ENCODE assay signal across 17 cellular contexts in the genomic region with DNA sequence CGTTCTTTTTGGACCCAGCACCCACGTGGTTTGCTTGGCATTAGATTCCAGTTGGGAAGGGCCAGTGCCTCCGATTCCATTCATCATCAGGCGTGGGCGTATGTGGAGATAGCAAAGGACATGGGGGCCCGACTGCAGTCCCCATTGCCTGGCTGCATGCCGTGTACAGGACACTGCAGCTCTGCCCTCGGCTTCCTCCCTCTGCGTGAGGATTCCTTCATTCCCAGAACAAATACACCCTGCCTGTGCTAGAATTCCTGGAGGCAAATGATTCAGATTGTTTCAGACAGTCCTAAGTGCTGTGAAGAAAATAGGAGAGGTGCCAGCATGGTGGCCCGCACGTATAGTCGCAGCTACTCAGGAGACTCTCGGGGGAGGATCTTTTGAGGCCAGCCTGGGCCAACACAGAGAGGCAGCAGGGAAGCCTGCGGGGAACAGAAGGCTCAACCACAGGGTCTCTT. TPM values are rescaled to one million over a fixed set of nuclear protein-coding genes. Genes with fewer than 3 reads are reported as not detected.
DNase-seq lines count a peak whose midpoint lies in the region; ATAC-seq and TF ChIP-seq lines count a peak whose summit lies in the region.
"Had no signal": no experiment of that assay in that cellular context is flagged by ENCODE, and none has a peak within 500 bp of the region (broad histone marks: within the 10 kb centered on the region; RNA-seq: fewer than 3 reads in every experiment).

No MANE protein-coding gene starts in this region.

- H3K4me3 ChIP-seq in left ventricle myocardium inferior (no peak overlapping the region), smooth muscle cell (no peak overlapping the region)
- H3K4me3 ChIP-seq: GM12878 had no signal

- POLR2A ChIA-PET in activated CD4-positive, alpha-beta T cell treated with anti-CD3 and anti-CD28 coated beads, Interleukin-2, amount 10 ng/mL, durations not matched to agents 7 days and 5 days (lab: Charles Lee) = no interaction called here

- WGBS in smooth muscle cell (ENCODE audit: low lambda C conversion rate) = 61% methylated on average over 14 of the region's 14 CpGs

- H3K27ac Mint-ChIP-seq in activated CD4-positive, alpha-beta T cell treated with anti-CD3 and anti-CD28 coated beads, Interleukin-2, amount 10 ng/mL, durations not matched to agents 7 days and 5 days = peak overlapping the region; percentile 81
- H3K27ac Mint-ChIP-seq in activated naive CD8-positive, alpha-beta T cell treated with anti-CD3 and anti-CD28 coated beads, Interleukin-2, amount 50 U/mL, for 24 hours = peak overlapping the region; percentile 8

- peaks cover 87% of the 10 kb centered on the region for H3K36me3 ChIP-seq in left ventricle myocardium inferior
- H3K36me3 ChIP-seq in smooth muscle cell (ENCODE audit: low read depth) = no peaks in the 10 kb centered on the region

- H3K9me3 ChIP-seq in left ventricle myocardium inferior (replicated peaks) (no peaks in the 10 kb centered on the region), smooth muscle cell (replicated peaks; ENCODE audit: low read depth) (no peaks in the 10 kb centered on the region)

- DNase-seq in activated CD4-positive, alpha-beta T cell treated with anti-CD3 and anti-CD28 coated beads, Interleukin-2, amount 10 ng/mL, durations not matched to agents 7 days and 5 days = no peak
- no peak for DNase-seq in activated CD4-positive, alpha-beta T cell treated with anti-CD3 and anti-CD28 coated beads for 4 hours
- no peak for DNase-seq in activated naive CD8-positive, alpha-beta T cell treated with anti-CD3 and anti-CD28 coated beads, Interleukin-2, amount 50 U/mL, for 24 hours
- DNase-seq in left ventricle myocardium inferior = no peak
- no peak for DNase-seq in smooth muscle cell (lab: John Stamatoyannopoulos, UW; ENCODE audit: unreplicated experiment)
- DNase-seq in NOMO-1 treated with dmso at 0.1 percent for 144 hours (lab: John Stamatoyannopoulos, UW; ENCODE audit: unreplicated experiment) = no peak
- DNase-seq in middle frontal gyrus (ENCODE audit: extremely low spot score, low spot score) = no peak
- DNase-seq: ACHN; activated CD4-positive, alpha-beta T cell treated with anti-CD3 and anti-CD28 coated beads for 48 hours; islet precursor cell; MM.1S; NCI-H2107; NCI-H69 had no signal

- H3K4me2 ChIP-seq in smooth muscle cell = peak overlapping the region; percentile 31

- H3F3A ChIP-seq in smooth muscle cell (ENCODE audit: low read depth) = peaks cover 5% of the 10 kb centered on the region

- TF ChIP-seq CTCF in left ventricle myocardium inferior (IDR thresholded peaks at IDR 0.05; ENCODE audit: borderline replicate concordance) (no peak), smooth muscle cell (IDR thresholded peaks at IDR 0.05; ENCODE audit: borderline replicate concordance, insufficient read depth, poor library complexity, severe bottlenecking) (no peak)

- H3K27ac ChIP-seq in left ventricle myocardium inferior (replicated peaks) = peak overlapping the region; percentile 96
- H3K27ac ChIP-seq in smooth muscle cell (ENCODE audit: low read depth) = peak overlapping the region; percentile 73
- H3K27ac ChIP-seq: parathyroid adenoma had no signal

- H4K20me1 ChIP-seq in smooth muscle cell (ENCODE audit: low read depth) = no peaks in the 10 kb centered on the region

- CTCF ChIA-PET in activated CD4-positive, alpha-beta T cell treated with anti-CD3 and anti-CD28 coated beads, Interleukin-2, amount 10 ng/mL, durations not matched to agents 7 days and 5 days (lab: Charles Lee) = interaction anchor here (1.3 to 3.6 kb wide), 2 partner anchors 11 to 52 kb away, joined by 6 to 13 read pairs; no protein-coding TSS in a partner anchor

- peaks cover 49% of the 10 kb centered on the region for H3K4me1 Mint-ChIP-seq in activated CD4-positive, alpha-beta T cell treated with anti-CD3 and anti-CD28 coated beads, Interleukin-2, amount 10 ng/mL, durations not matched to agents 7 days and 5 days
- peaks cover 10% of the 10 kb centered on the region for H3K4me1 Mint-ChIP-seq in activated naive CD8-positive, alpha-beta T cell treated with anti-CD3 and anti-CD28 coated beads, Interleukin-2, amount 50 U/mL, for 24 hours

- intact Hi-C loops in left ventricle myocardium inferior (cut with micrococcal nuclease) = no loop called here

- H3K4me1 ChIP-seq in left ventricle myocardium inferior (peaks cover 76% of the 10 kb centered on the region), smooth muscle cell (ENCODE audit: low read depth) (no peaks in the 10 kb centered on the region)
- H3K4me1 ChIP-seq: parathyroid adenoma had no signal

- ATAC-seq in activated naive CD8-positive, alpha-beta T cell treated with anti-CD3 and anti-CD28 coated beads, Interleukin-2, amount 50 U/mL, for 24 hours = no peak
- ATAC-seq in HG03432 (IDR thresholded peaks at IDR 0.05; ENCODE audit: unreplicated experiment) = no peak
- ATAC-seq: GM12878 had no signal

- no peak overlapping the region for H2AFZ ChIP-seq in smooth muscle cell (ENCODE audit: low read depth)
- H2AFZ ChIP-seq: parathyroid adenoma had no signal

- no peaks in the 10 kb centered on the region for H3K27me3 Mint-ChIP-seq in activated CD4-positive, alpha-beta T cell treated with anti-CD3 and anti-CD28 coated beads, Interleukin-2, amount 10 ng/mL, durations not matched to agents 7 days and 5 days
- H3K27me3 Mint-ChIP-seq in activated naive CD8-positive, alpha-beta T cell treated with anti-CD3 and anti-CD28 coated beads, Interleukin-2, amount 50 U/mL, for 24 hours = no peaks in the 10 kb centered on the region

- no peak overlapping the region for H3K4me3 Mint-ChIP-seq in activated CD4-positive, alpha-beta T cell treated with anti-CD3 and anti-CD28 coated beads, Interleukin-2, amount 10 ng/mL, durations not matched to agents 7 days and 5 days
- no peak overlapping the region for H3K4me3 Mint-ChIP-seq in activated naive CD8-positive, alpha-beta T cell treated with anti-CD3 and anti-CD28 coated beads, Interleukin-2, amount 50 U/mL, for 24 hours

- no peaks in the 10 kb centered on the region for H3K9me3 Mint-ChIP-seq in activated CD4-positive, alpha-beta T cell treated with anti-CD3 and anti-CD28 coated beads, Interleukin-2, amount 10 ng/mL, durations not matched to agents 7 days and 5 days
- no peaks in the 10 kb centered on the region for H3K9me3 Mint-ChIP-seq in activated naive CD8-positive, alpha-beta T cell treated with anti-CD3 and anti-CD28 coated beads, Interleukin-2, amount 50 U/mL, for 24 hours
- H3K9me3 Mint-ChIP-seq: activated T-helper 2 cell treated with anti-CD3 and anti-CD28 coated beads, Interferon-gamma antibody, Interleukin-2, Interleukin-4, amounts not matched to agents 10 μg/mL and 5 μg/mL and 100 μg/mL, durations not matched to agents 14 hours and 24 hours and 36 hours had no signal

- H3K36me3 Mint-ChIP-seq in activated CD4-positive, alpha-beta T cell treated with anti-CD3 and anti-CD28 coated beads, Interleukin-2, amount 10 ng/mL, durations not matched to agents 7 days and 5 days (ENCODE audit: low read depth) = peaks cover 68% of the 10 kb centered on the region
- H3K36me3 Mint-ChIP-seq in activated naive CD8-positive, alpha-beta T cell treated with anti-CD3 and anti-CD28 coated beads, Interleukin-2, amount 50 U/mL, for 24 hours (ENCODE audit: low read depth) = peaks cover 35% of the 10 kb centered on the region

- H3K27me3 ChIP-seq in left ventricle myocardium inferior (ENCODE audit: low read depth) = no peaks in the 10 kb centered on the region
- H3K27me3 ChIP-seq in smooth muscle cell (ENCODE audit: low read depth) = no peaks in the 10 kb centered on the region

- H3K79me2 ChIP-seq in smooth muscle cell (ENCODE audit: low read depth) = no peaks in the 10 kb centered on the region
- H3K79me2 ChIP-seq: parathyroid adenoma had no signal

- H3K9ac ChIP-seq in smooth muscle cell (ENCODE audit: low read depth) = no peak overlapping the region
- H3K9ac ChIP-seq: parathyroid adenoma had no signal

RNA-seq across cellular contexts. Expression of a gene that starts 15.4 kb away (rescaled TPM):
- 1 to 10 TPM; 9.0 to 9.9 TPM for total RNA-seq in activated CD4-positive, alpha-beta T cell treated with anti-CD3 and anti-CD28 coated beads, Interleukin-2, amount 10 ng/mL, durations not matched to agents 7 days and 5 days
- 2.0 TPM for total RNA-seq in left ventricle myocardium inferior
- total RNA-seq in smooth muscle cell = 0.40 and 0.63 TPM in 2 replicates
- polyA plus RNA-seq in smooth muscle cell = 2.0 and 4.2 TPM in 2 replicates

RNA-seq across cellular contexts. Expression of a gene that starts 34.3 kb away (rescaled TPM):
- total RNA-seq in activated CD4-positive, alpha-beta T cell treated with anti-CD3 and anti-CD28 coated beads, Interleukin-2, amount 10 ng/mL, durations not matched to agents 7 days and 5 days = 1 to 10 TPM; 7.8 to 8.8 TPM
- total RNA-seq in left ventricle myocardium inferior (22.0 TPM), smooth muscle cell (1.5 and 9.5 TPM in 2 replicates)
- polyA plus RNA-seq in smooth muscle cell = 3.5 and 6.3 TPM in 2 replicates

RNA-seq across cellular contexts. Expression of a gene that starts 36.6 kb away (rescaled TPM):
- 10 to 100 TPM; 91.4 to 92.6 TPM for total RNA-seq in activated CD4-positive, alpha-beta T cell treated with anti-CD3 and anti-CD28 coated beads, Interleukin-2, amount 10 ng/mL, durations not matched to agents 7 days and 5 days
- total RNA-seq in left ventricle myocardium inferior (52.0 TPM), smooth muscle cell (65.8 and 93.4 TPM in 2 replicates)
- 93.8 and 124 TPM in 2 replicates for polyA plus RNA-seq in smooth muscle cell

RNA-seq across cellular contexts. Expression of a gene that starts 50.7 kb away (rescaled TPM):
- under 1 TPM; 0.27 to 0.50 TPM for total RNA-seq in activated CD4-positive, alpha-beta T cell treated with anti-CD3 and anti-CD28 coated beads, Interleukin-2, amount 10 ng/mL, durations not matched to agents 7 days and 5 days
- 16.9 TPM for total RNA-seq in left ventricle myocardium inferior
- 10.9 and 17.4 TPM in 2 replicates for total RNA-seq in smooth muscle cell
- 25.1 and 30.6 TPM in 2 replicates for polyA plus RNA-seq in smooth muscle cell

RNA-seq across cellular contexts. Expression of a gene that starts 55.6 kb away (rescaled TPM):
- 10 to 100 TPM; 44.6 to 55.4 TPM for total RNA-seq in activated CD4-positive, alpha-beta T cell treated with anti-CD3 and anti-CD28 coated beads, Interleukin-2, amount 10 ng/mL, durations not matched to agents 7 days and 5 days
- total RNA-seq in left ventricle myocardium inferior = 1,446 TPM
- total RNA-seq in smooth muscle cell = 4.9 and 6.0 TPM in 2 replicates
- 53.1 and 57.6 TPM in 2 replicates for polyA plus RNA-seq in smooth muscle cell
